25 cellular contexts compared by ENCODE assay signal in the genomic region with DNA sequence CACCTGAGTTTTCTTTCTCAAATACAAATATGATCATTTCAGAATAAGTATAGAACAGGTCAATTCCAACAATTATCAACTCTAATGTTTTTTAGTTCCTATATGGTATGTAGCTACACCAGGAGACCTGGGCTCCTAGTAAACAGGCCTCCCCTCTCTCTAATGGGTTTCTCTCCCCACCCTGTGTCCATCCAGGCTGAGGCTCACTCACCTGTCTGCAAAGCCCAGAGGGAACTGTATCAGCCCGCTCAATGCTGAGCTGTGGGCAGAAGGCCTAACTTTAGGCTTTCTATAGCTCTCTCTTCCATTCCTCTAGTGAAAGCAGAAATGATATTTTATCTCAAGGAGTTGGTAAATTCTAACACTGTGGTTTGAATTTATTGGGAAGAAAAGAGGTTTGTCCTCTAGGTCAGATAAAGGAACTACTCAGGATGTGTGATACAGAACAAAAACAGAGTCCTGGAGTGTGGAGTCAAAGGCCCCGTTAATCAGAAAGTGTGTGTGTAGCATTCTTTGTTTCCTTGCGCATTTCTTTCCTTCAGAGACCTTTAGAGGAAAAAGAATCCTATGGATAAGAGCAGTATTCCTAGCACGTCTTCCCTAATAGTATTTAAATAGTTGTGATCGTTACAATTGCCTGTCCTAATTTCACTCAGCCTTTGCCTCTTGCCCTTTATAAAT.
"Had no signal": no experiment of that assay in that cellular context is flagged by ENCODE, and none has a peak within 500 bp of the region (broad histone marks: within the 10 kb centered on the region; RNA-seq: fewer than 3 reads in every experiment).

No MANE protein-coding gene starts in this region.

- H3K36me3 ChIP-seq: esophagus squamous epithelium, heart right ventricle, neutrophil, right lobe of liver, transverse colon had no signal

- H3K27me3 Mint-ChIP-seq: activated B cell treated with CpG ODN at 0.5 μM for 24 hours; activated CD8-positive, alpha-beta T cell treated with anti-CD3 and anti-CD28 coated beads for 36 hours; activated T-helper 17 cell treated with anti-CD3 and anti-CD28 coated beads, Interleukin-2, amount 50 U/mL, for 72 hours; naive thymus-derived CD8-positive, alpha-beta T cell; progenitor cell of endocrine pancreas had no signal

- H3K4me1 Mint-ChIP-seq: activated B cell treated with CpG ODN at 0.5 μM for 24 hours; activated T-helper 17 cell treated with anti-CD3 and anti-CD28 coated beads, Interleukin-2, amount 50 U/mL, for 72 hours; naive thymus-derived CD8-positive, alpha-beta T cell had no signal

- H3K4me3 ChIP-seq: esophagus squamous epithelium, heart right ventricle, right lobe of liver, testis, transverse colon had no signal

- DNase-seq: activated B cell treated with CpG ODN at 0.5 μM for 24 hours; activated CD4-positive, alpha-beta T cell treated with anti-CD3 and anti-CD28 coated beads, Interleukin-2, amount 50 U/mL, for 1 hour; activated CD8-positive, alpha-beta T cell treated with anti-CD3 and anti-CD28 coated beads for 36 hours; activated gamma-delta T cell treated with Interleukin-2 at 50 U/mL for 16 hours; activated naive CD4-positive, alpha-beta T cell treated with anti-CD3 and anti-CD28 coated beads, Interleukin-2, amount 50 U/mL, for 16 hours; activated T-cell treated with anti-CD3 and anti-CD28 coated beads, Interleukin-2, amount 50 U/mL, for 4 hours; amniotic stem cell; caudate nucleus; esophagus squamous epithelium; foreskin melanocyte; heart right ventricle; islet precursor cell; left cardiac atrium; midbrain; naive thymus-derived CD8-positive, alpha-beta T cell; right lobe of liver; stimulated activated CD4-positive, alpha-beta T cell treated with anti-CD3 and anti-CD28 coated beads, Interleukin-2, amount 100 ng/mL, for 48 hours; stimulated activated naive CD8-positive, alpha-beta T cell treated with anti-CD3 and anti-CD28 coated beads, Interleukin-15, Interleukin-2, amounts not matched to agents 100 U/mL and 50 U/mL, for 24 hours; T-helper 2 cell; testis; transverse colon had no signal

- H3K9me3 Mint-ChIP-seq: activated B cell treated with CpG ODN at 0.5 μM for 24 hours; activated T-helper 17 cell treated with anti-CD3 and anti-CD28 coated beads, Interleukin-2, amount 50 U/mL, for 72 hours had no signal

- ATAC-seq: activated CD8-positive, alpha-beta T cell treated with anti-CD3 and anti-CD28 coated beads for 36 hours; activated T-cell treated with anti-CD3 and anti-CD28 coated beads, Interleukin-2, amount 50 U/mL, for 4 hours; activated T-helper 17 cell treated with anti-CD3 and anti-CD28 coated beads, Interleukin-2, amount 50 U/mL, for 72 hours; heart right ventricle; left cardiac atrium; naive thymus-derived CD8-positive, alpha-beta T cell; right lobe of liver; stimulated activated naive CD8-positive, alpha-beta T cell treated with anti-CD3 and anti-CD28 coated beads, Interleukin-15, Interleukin-2, amounts not matched to agents 100 U/mL and 50 U/mL, for 24 hours had no signal

- H3K27ac ChIP-seq: epithelial cell of prostate, esophagus squamous epithelium, heart right ventricle, neutrophil, right lobe of liver, testis, transverse colon had no signal

- H3K27me3 ChIP-seq: esophagus squamous epithelium, heart right ventricle, neutrophil, right lobe of liver, testis, transverse colon had no signal

- H3K27ac Mint-ChIP-seq: activated B cell treated with CpG ODN at 0.5 μM for 24 hours; activated CD8-positive, alpha-beta T cell treated with anti-CD3 and anti-CD28 coated beads for 36 hours; activated T-helper 17 cell treated with anti-CD3 and anti-CD28 coated beads, Interleukin-2, amount 50 U/mL, for 72 hours; naive thymus-derived CD8-positive, alpha-beta T cell; progenitor cell of endocrine pancreas had no signal

- H3K36me3 Mint-ChIP-seq: naive thymus-derived CD8-positive, alpha-beta T cell had no signal

- H3K9me3 ChIP-seq: esophagus squamous epithelium, neutrophil, right lobe of liver, testis, transverse colon had no signal

- H3K4me1 ChIP-seq: esophagus squamous epithelium, heart right ventricle, right lobe of liver, testis, transverse colon had no signal

- H3K4me3 Mint-ChIP-seq: activated B cell treated with CpG ODN at 0.5 μM for 24 hours; activated CD8-positive, alpha-beta T cell treated with anti-CD3 and anti-CD28 coated beads for 36 hours; activated T-cell treated with anti-CD3 and anti-CD28 coated beads, Interleukin-2, amount 50 U/mL, for 4 hours; activated T-helper 17 cell treated with anti-CD3 and anti-CD28 coated beads, Interleukin-2, amount 50 U/mL, for 72 hours; naive thymus-derived CD8-positive, alpha-beta T cell had no signal
